20 cellular contexts compared by ENCODE assay signal in the genomic region with DNA sequence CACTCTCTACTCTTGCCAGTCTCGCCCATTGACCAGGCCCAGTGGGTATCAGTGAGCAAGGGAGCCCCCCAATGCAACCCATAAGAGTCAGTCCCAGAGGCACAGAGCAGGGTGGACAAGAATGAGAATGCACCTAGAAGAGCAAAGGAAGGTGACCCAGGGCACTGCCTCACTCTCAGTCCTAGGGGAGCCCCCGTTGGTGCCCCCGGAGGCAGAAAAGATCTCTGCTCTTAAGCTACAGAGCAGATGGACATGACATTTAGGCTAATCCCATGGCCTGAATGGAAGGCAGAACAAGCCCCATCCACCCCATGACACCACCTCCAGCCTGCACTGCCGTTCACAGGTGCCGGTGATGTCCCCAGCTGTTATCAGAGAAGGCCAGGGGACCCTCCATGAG. TPM values are rescaled to one million over a fixed set of nuclear protein-coding genes. Genes with fewer than 3 reads are reported as not detected.
DNase-seq lines count a peak whose midpoint lies in the region; ATAC-seq and TF ChIP-seq lines count a peak whose summit lies in the region.
"Had no signal": no experiment of that assay in that cellular context is flagged by ENCODE, and none has a peak within 500 bp of the region (broad histone marks: within the 10 kb centered on the region; RNA-seq: fewer than 3 reads in every experiment).

No MANE protein-coding gene starts in this region.

- no TSS peak for BruUV-seq in PC-3 (replicated peaks; lab: Mats Ljungman, UMichigan)

- H3K27me3 ChIP-seq in H9 (ENCODE audit: insufficient read depth, low read length) (no peaks in the 10 kb centered on the region), PC-3 (ENCODE audit: low read length) (no peaks in the 10 kb centered on the region)

- H3K9me3 ChIP-seq in H9 (ENCODE audit: control insufficient read depth, low read depth, low read length) (no peaks in the 10 kb centered on the region), PC-3 (ENCODE audit: low read length) (no peaks in the 10 kb centered on the region)
- H3K9me3 ChIP-seq: Caco-2, HAP-1 had no signal

- H3K79me2 ChIP-seq in H9 (ENCODE audit: insufficient read depth, low read length) (no peaks in the 10 kb centered on the region), PC-3 (ENCODE audit: low read length) (no peaks in the 10 kb centered on the region)

- H3K27ac Mint-ChIP-seq in H9 (no peak overlapping the region), nephron (peak overlapping the region; percentile 20 to 88 (median 80))
- H3K27ac Mint-ChIP-seq: CD14-positive monocyte; T-helper 1 cell treated with Interleukin-12 subunit alpha and Interleukin-12 subunit beta and Interleukin-4 antibody, amounts not matched to agents 30 μg/mL and 1 μg/mL, for 36 hours had no signal

- DNase-seq in GM12864 (ENCODE audit: low read depth) (no peak), H9 (no peak), PC-3 (no peak), CD1c-positive myeloid dendritic cell (ENCODE audit: extremely low spot score) (no peak), Ammon's horn (ENCODE audit: low spot score) (no peak), sciatic nerve (ENCODE audit: low spot score) (no peak)
- DNase-seq: ACHN, AML-193, Caco-2, DMS79, MV-4-11, NCI-H1417 treated with DMSO at 0.1 percent for 48 hours, NCI-H187 treated with DMSO at 0.1 percent for 48 hours, NCI-H226 had no signal

- H3K9ac ChIP-seq in H9 (ENCODE audit: extremely low read depth, insufficient read length, low read length) (no peak overlapping the region), PC-3 (ENCODE audit: low read length) (no peak overlapping the region)

- no peak overlapping the region for H3K4ac ChIP-seq in H9 (ENCODE audit: low read depth, low read length)

- no peak overlapping the region for H2BK20ac ChIP-seq in H9 (ENCODE audit: low read depth, low read length, poor library complexity, severe bottlenecking)

- H4K5ac ChIP-seq in H9 (ENCODE audit: insufficient read length, low read depth, low read length): no peak overlapping the region

- H3K4me2 ChIP-seq in H9 (ENCODE audit: insufficient read depth, insufficient read length, low read length) (no peak overlapping the region), PC-3 (ENCODE audit: low read length) (no peak overlapping the region)

- H3K4me3 ChIP-seq in GM12864 (ENCODE audit: low read depth, low read length): no peak overlapping the region
- no peak overlapping the region for H3K4me3 ChIP-seq in PC-3 (ENCODE audit: low read length)
- H3K4me3 ChIP-seq: HAP-1, K562, SJCRH30 had no signal

- no peak overlapping the region for H4K91ac ChIP-seq in H9 (ENCODE audit: insufficient read length, low read depth, low read length)

- no peak overlapping the region for H2AFZ ChIP-seq in H9 (ENCODE audit: low read length)
- peak overlapping the region; percentile 63; the same call in 1 of the 2 replicates for H2AFZ ChIP-seq in PC-3 (ENCODE audit: low read length)

- H2BK120ac ChIP-seq in H9 (ENCODE audit: low read depth, low read length, poor library complexity, severe bottlenecking): no peak overlapping the region

- H3K14ac ChIP-seq in H9 (ENCODE audit: insufficient read depth, low read length): no peak overlapping the region; the same call in 1 of the 2 replicates

- no peak overlapping the region for H2BK12ac ChIP-seq in H9 (ENCODE audit: insufficient read length, low read depth, low read length)

- ATAC-seq in PC-3 (no peak), sciatic nerve (no peak)
- ATAC-seq: K562 had no signal

- H3K4me1 ChIP-seq in H9 (ENCODE audit: insufficient read depth, low read length) (no peaks in the 10 kb centered on the region), PC-3 (ENCODE audit: insufficient read depth, low read length) (peaks cover 11% of the 10 kb centered on the region)
- H3K4me1 ChIP-seq: HAP-1 had no signal

- H3K36me3 Mint-ChIP-seq in H9 (ENCODE audit: insufficient read depth in 1 of 3, low read depth in 3 of 3): no peaks in the 10 kb centered on the region; a peak in 1 of 7 replicates
- H3K36me3 Mint-ChIP-seq in nephron (ENCODE audit: low read depth): no peaks in the 10 kb centered on the region
- H3K36me3 Mint-ChIP-seq: CD14-positive monocyte had no signal

- H4K8ac ChIP-seq in H9 (replicated peaks; ENCODE audit: insufficient read length, low read depth, low read length): no peak overlapping the region

- H3K27ac ChIP-seq in H9 (ENCODE audit: insufficient read length, low read depth, low read length) (no peak overlapping the region), PC-3 (ENCODE audit: low read length) (no peak overlapping the region)
- H3K27ac ChIP-seq: SJCRH30 had no signal

- no CpG with 5 or more reads among the region's 5 CpGs for WGBS in H9 (ENCODE audit: extremely low coverage, insufficient read length, low lambda C conversion rate)

- H3K56ac ChIP-seq in H9 (ENCODE audit: insufficient read length, low read depth, low read length): no peak overlapping the region

- TF ChIP-seq CTCF in GM12864 (IDR thresholded peaks at IDR 0.05; ENCODE audit: low read depth, low read length, missing control alignments): peak; percentile 5
- TF ChIP-seq CTCF in H9 (conservative IDR thresholded peaks at IDR 0.05): peak; percentile 35; the same call in 2 of the 3 replicates
- TF ChIP-seq CTCF in PC-3 (conservative IDR thresholded peaks at IDR 0.05; ENCODE audit: low read depth, low read length): no peak
- no peak for TF ChIP-seq CTCF in nephron (IDR thresholded peaks at IDR 0.05; ENCODE audit: unreplicated experiment in 3 of 3)

- H2BK5ac ChIP-seq in H9 (ENCODE audit: insufficient read length, low read length): no peak overlapping the region

- CTCF ChIA-PET in PC-3 (lab: Charles Lee): no interaction called here

- H3T11ph ChIP-seq in H9 (ENCODE audit: low read length): no peak overlapping the region

- H3K36me3 ChIP-seq in PC-3 (ENCODE audit: low read depth, low read length): no peaks in the 10 kb centered on the region
- H3K36me3 ChIP-seq: HAP-1, SJCRH30 had no signal

- H3K27me3 Mint-ChIP-seq in H9 (ENCODE audit: low read depth): peaks cover 15% of the 10 kb centered on the region
- H3K27me3 Mint-ChIP-seq in nephron (ENCODE audit: low read depth): peaks cover 3% of the 10 kb centered on the region

- H4K20me1 ChIP-seq in H9 (ENCODE audit: control insufficient read depth, insufficient read depth, insufficient read length) (no peaks in the 10 kb centered on the region), PC-3 (ENCODE audit: low read length) (no peaks in the 10 kb centered on the region)

- H3F3A ChIP-seq in PC-3 (ENCODE audit: low read length, unreplicated experiment): no peaks in the 10 kb centered on the region

- no peaks in the 10 kb centered on the region for H3K9me2 ChIP-seq in PC-3 (replicated peaks; ENCODE audit: low read length)

- no peaks in the 10 kb centered on the region for H3K23me2 ChIP-seq in H9 (ENCODE audit: insufficient read length, low read depth, low read length, poor library complexity, severe bottlenecking)

- H3K9me3 Mint-ChIP-seq in H9: peaks cover 0 to 2% of the 10 kb centered on the region in 2 experiments; a peak in 1 of 5 replicates
- peaks cover 3% of the 10 kb centered on the region for H3K9me3 Mint-ChIP-seq in nephron
- H3K9me3 Mint-ChIP-seq: T-helper 1 cell treated with Interleukin-12 subunit alpha and Interleukin-12 subunit beta and Interleukin-4 antibody, amounts not matched to agents 30 μg/mL and 1 μg/mL, for 36 hours had no signal

- POLR2A ChIA-PET in PC-3 (lab: Charles Lee; ENCODE audit: unreplicated experiment): no interaction called here

- no peak overlapping the region for H3K4me3 Mint-ChIP-seq in H9
- H3K4me3 Mint-ChIP-seq in nephron: no peak overlapping the region
- H3K4me3 Mint-ChIP-seq: T-helper 1 cell treated with Interleukin-12 subunit alpha and Interleukin-12 subunit beta and Interleukin-4 antibody, amounts not matched to agents 30 μg/mL and 1 μg/mL, for 36 hours had no signal

- H3K18ac ChIP-seq in H9 (ENCODE audit: insufficient read length, low read depth, low read length): no peak overlapping the region

- H2AK5ac ChIP-seq in H9 (ENCODE audit: insufficient read length, low read length): no peak overlapping the region

- H3K79me1 ChIP-seq in H9 (ENCODE audit: insufficient read depth, low read depth, low read length, poor library complexity, severe bottlenecking): no peaks in the 10 kb centered on the region

- H3K4me1 Mint-ChIP-seq in H9 (peaks cover 4 to 5% of the 10 kb centered on the region in 2 experiments; a peak in 3 of 4 replicates), nephron (peaks cover 43% of the 10 kb centered on the region)
- H3K4me1 Mint-ChIP-seq: CD14-positive monocyte had no signal

- intact Hi-C loops in PC-3 (cut with micrococcal nuclease): no loop called here
- intact Hi-C loops in sciatic nerve (cut with DNase I): no loop called here

- no peak overlapping the region for H3K23ac ChIP-seq in H9 (ENCODE audit: insufficient read length, low read depth, low read length)

- H2BK15ac ChIP-seq in H9 (ENCODE audit: low read depth, low read length): no peak overlapping the region

RNA-seq across cellular contexts. Expression of gene PLEKHG1, which starts 50.7 kb away (rescaled TPM):
- total RNA-seq in H9 (2021) (0.64 and 1.0 TPM in 2 replicates), PC-3 (2014; rRNA removed) (1.3 and 1.4 TPM in 2 replicates), sciatic nerve (57.7 TPM)

Comparison
In these comparisons a context has a peak if more than half of its experiments do, and no peak if none do; other contexts are left out.
1. CTCF ChIP-seq: peak in GM12864 (single experiment) and H9 (single experiment); none in PC-3 (single experiment) and nephron (0 of 3).
2. H3K27ac Mint-ChIP-seq: peak in nephron (3 of 3); none in H9 (0 of 3).
3. RNA of gene PLEKHG1, which starts 50.7 kb away (total RNA-seq): 57.7 TPM in sciatic nerve (single experiment); 1.3 to 1.4 TPM in PC-3 and 0.64 to 1.0 TPM in H9; every median in the first group is over 10 times any median in the second.